ENCODE assay signal across 28 cellular contexts in the genomic region with DNA sequence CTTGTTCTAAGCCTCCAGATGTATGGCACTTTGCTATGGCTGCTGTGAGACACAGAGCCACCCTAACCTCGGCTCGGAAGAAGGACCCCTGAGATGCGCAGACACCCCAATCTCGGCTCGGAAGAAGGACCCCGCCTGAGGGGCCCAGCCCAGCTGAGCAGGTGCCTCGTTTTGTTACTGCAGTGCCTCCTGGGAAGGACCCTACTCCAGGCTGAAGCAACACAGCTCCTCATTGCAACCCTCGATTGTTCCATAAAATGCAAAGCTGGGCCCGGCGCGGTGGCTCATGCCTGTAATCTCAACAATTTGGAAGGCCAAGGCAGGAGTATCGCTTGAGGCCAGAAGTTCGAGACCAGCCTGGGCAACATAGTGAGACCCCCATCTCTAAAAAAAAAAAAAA.
"Had no signal": no experiment of that assay in that cellular context is flagged by ENCODE, and none has a peak within 500 bp of the region (broad histone marks: within the 10 kb centered on the region; RNA-seq: fewer than 3 reads in every experiment).

No MANE protein-coding gene starts in this region.

- ATAC-seq: left colon; left lung; natural killer cell; right lobe of liver; stimulated activated memory B cell treated with anti-CD40 and anti-IgM and Interleukin-4, amounts not matched to agents 10 μg/mL and 1 μg/mL and 100 μg/mL, for 72 hours; stimulated activated naive CD8-positive, alpha-beta T cell treated with anti-CD3 and anti-CD28 coated beads, Interleukin-15, amount 100 ng/mL, for 72 hours had no signal

- DNase-seq: hypothalamus; immature natural killer cell; kidney; left colon; left lung; mesendoderm; naive B cell; natural killer cell; nephron progenitor cell; ovary; right lobe of liver; stimulated activated CD4-positive, alpha-beta T cell treated with anti-CD3 and anti-CD28 coated beads, Interleukin-4, amount 100 ng/mL, for 4 hours; stimulated activated CD8-positive, alpha-beta memory T cell treated with anti-CD3 and anti-CD28 coated beads, Interleukin-4, amount 100 ng/mL, for 48 hours; stimulated activated naive CD4-positive, alpha-beta T cell treated with Interleukin-2 at 50 U/mL for 16 hours; stimulated activated naive CD8-positive, alpha-beta T cell treated with anti-CD3 and anti-CD28 coated beads, Interleukin-15, amount 100 ng/mL, for 72 hours; trophoblast cell; uterus had no signal

- H3K9ac ChIP-seq: neural progenitor cell had no signal

- H3K9me3 Mint-ChIP-seq: immature natural killer cell, natural killer cell, neural progenitor cell had no signal

- H3K27ac ChIP-seq: left lung, neural progenitor cell, ovary, right atrium auricular region, right lobe of liver, skin epidermis, suprapubic skin, thoracic aorta, tibial artery, uterus had no signal

- H3K27me3 Mint-ChIP-seq: naive B cell; stimulated activated naive CD8-positive, alpha-beta T cell treated with anti-CD3 and anti-CD28 coated beads, Interleukin-15, amount 100 ng/mL, for 72 hours had no signal

- H3K36me3 ChIP-seq: left lung, neural progenitor cell, ovary, right atrium auricular region, right lobe of liver, suprapubic skin, thoracic aorta, tibial artery, uterus had no signal

- H2AFZ ChIP-seq: neural progenitor cell had no signal

- H3K4me2 ChIP-seq: neural progenitor cell had no signal

- H3K4me3 Mint-ChIP-seq: immature natural killer cell; mesothelial cell of epicardium; naive B cell; natural killer cell; nephron progenitor cell; neural progenitor cell; stimulated activated memory B cell treated with anti-CD40 and anti-IgM and Interleukin-4, amounts not matched to agents 10 μg/mL and 1 μg/mL and 100 μg/mL, for 72 hours; stimulated activated naive CD8-positive, alpha-beta T cell treated with anti-CD3 and anti-CD28 coated beads, Interleukin-15, amount 100 ng/mL, for 72 hours had no signal

- H3K4me3 ChIP-seq: left lung, lung, neural progenitor cell, ovary, right atrium auricular region, right lobe of liver, skin epidermis, suprapubic skin, thoracic aorta, tibial artery, uterus had no signal

- H3K27me3 ChIP-seq: left lung, neural progenitor cell, ovary, right atrium auricular region, right lobe of liver, suprapubic skin, tibial artery, uterus had no signal

- H3K4me1 ChIP-seq: left lung, neural progenitor cell, right atrium auricular region, right lobe of liver, suprapubic skin, tibial artery, uterus had no signal

- H3K36me3 Mint-ChIP-seq: immature natural killer cell; mesothelial cell of epicardium; naive B cell; natural killer cell; neural progenitor cell; stimulated activated memory B cell treated with anti-CD40 and anti-IgM and Interleukin-4, amounts not matched to agents 10 μg/mL and 1 μg/mL and 100 μg/mL, for 72 hours had no signal

- H3K27ac Mint-ChIP-seq: immature natural killer cell; mesothelial cell of epicardium; naive B cell; natural killer cell; nephron progenitor cell; neural progenitor cell; progenitor cell of endocrine pancreas; stimulated activated memory B cell treated with anti-CD40 and anti-IgM and Interleukin-4, amounts not matched to agents 10 μg/mL and 1 μg/mL and 100 μg/mL, for 72 hours; stimulated activated naive CD8-positive, alpha-beta T cell treated with anti-CD3 and anti-CD28 coated beads, Interleukin-15, amount 100 ng/mL, for 72 hours had no signal

- H3K9me3 ChIP-seq: left lung, ovary, right atrium auricular region, right lobe of liver, suprapubic skin, thoracic aorta, tibial artery, uterus had no signal

- FAIRE-seq: islet of Langerhans, kidney had no signal

- H3K4me1 Mint-ChIP-seq: immature natural killer cell; mesothelial cell of epicardium; naive B cell; natural killer cell; stimulated activated memory B cell treated with anti-CD40 and anti-IgM and Interleukin-4, amounts not matched to agents 10 μg/mL and 1 μg/mL and 100 μg/mL, for 72 hours; stimulated activated naive CD8-positive, alpha-beta T cell treated with anti-CD3 and anti-CD28 coated beads, Interleukin-15, amount 100 ng/mL, for 72 hours had no signal
